3 cellular contexts compared by ENCODE assay signal in genomic region chr4:146153964-146154536, GRCh38.
TF ChIP-seq lines count a peak whose summit lies in the region.

No MANE protein-coding gene starts in this region.

TF ChIP-seq in SK-N-SH treated with all-trans-retinoic acid at 6 μM for 48 hours, 23 proteins besides CTCF, POLR2A, EP300 and RAD21 (continued from another document):
- TF ChIP-seq BACH2 (CRISPR knock-in tag; IDR thresholded peaks at IDR 0.05; ENCODE audit: borderline replicate concordance), result no peak
- peak; percentile 54; the same call in 1 of the 2 replicates for TF ChIP-seq ISL1 (CRISPR knock-in tag; IDR thresholded peaks at IDR 0.05)

TF ChIP-seq in SK-N-SH, 30 proteins besides CTCF, POLR2A, EP300 and RAD21:
- TF ChIP-seq, protein P1, sequence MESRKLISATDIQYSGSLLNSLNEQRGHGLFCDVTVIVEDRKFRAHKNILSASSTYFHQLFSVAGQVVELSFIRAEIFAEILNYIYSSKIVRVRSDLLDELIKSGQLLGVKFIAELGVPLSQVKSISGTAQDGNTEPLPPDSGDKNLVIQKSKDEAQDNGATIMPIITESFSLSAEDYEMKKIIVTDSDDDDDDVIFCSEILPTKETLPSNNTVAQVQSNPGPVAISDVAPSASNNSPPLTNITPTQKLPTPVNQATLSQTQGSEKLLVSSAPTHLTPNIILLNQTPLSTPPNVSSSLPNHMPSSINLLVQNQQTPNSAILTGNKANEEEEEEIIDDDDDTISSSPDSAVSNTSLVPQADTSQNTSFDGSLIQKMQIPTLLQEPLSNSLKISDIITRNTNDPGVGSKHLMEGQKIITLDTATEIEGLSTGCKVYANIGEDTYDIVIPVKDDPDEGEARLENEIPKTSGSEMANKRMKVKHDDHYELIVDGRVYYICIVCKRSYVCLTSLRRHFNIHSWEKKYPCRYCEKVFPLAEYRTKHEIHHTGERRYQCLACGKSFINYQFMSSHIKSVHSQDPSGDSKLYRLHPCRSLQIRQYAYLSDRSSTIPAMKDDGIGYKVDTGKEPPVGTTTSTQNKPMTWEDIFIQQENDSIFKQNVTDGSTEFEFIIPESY (IDR thresholded peaks at IDR 0.05; ENCODE audit: borderline replicate concordance, low read depth), result no peak
- TF ChIP-seq TCF12 (IDR thresholded peaks at IDR 0.05), result no peak
- no peak for TF ChIP-seq IRF3 (IDR thresholded peaks at IDR 0.05; ENCODE audit: low read depth, low read length)
- no peak for TF ChIP-seq FOSL2 (IDR thresholded peaks at IDR 0.05; ENCODE audit: borderline replicate concordance, low read depth)
- TF ChIP-seq MXI1 (IDR thresholded peaks at IDR 0.05; ENCODE audit: low read depth, low read length), result no peak
- no peak for TF ChIP-seq RCOR1 (IDR thresholded peaks at IDR 0.05; ENCODE audit: low read length)
- no peak for TF ChIP-seq NRF1 (IDR thresholded peaks at IDR 0.05; ENCODE audit: low read depth, low read length)
- no peak for TF ChIP-seq RXRA (IDR thresholded peaks at IDR 0.05; ENCODE audit: borderline replicate concordance, low read depth)
- TF ChIP-seq FOXM1 (IDR thresholded peaks at IDR 0.05; ENCODE audit: low read depth), result no peak
- TF ChIP-seq TAF1 (IDR thresholded peaks at IDR 0.05; ENCODE audit: borderline replicate concordance, low read depth, low read length), result no peak
- TF ChIP-seq MEF2A (IDR thresholded peaks at IDR 0.05; ENCODE audit: borderline replicate concordance, low read depth), result no peak
- no peak for TF ChIP-seq FOXJ3 (CRISPR knock-in tag; IDR thresholded peaks at IDR 0.05)
- TF ChIP-seq YY1 (IDR thresholded peaks at IDR 0.05; ENCODE audit: low read depth), result no peak
- no peak for TF ChIP-seq SMC3 (IDR thresholded peaks at IDR 0.05; ENCODE audit: low read depth, low read length)
- no peak for TF ChIP-seq JUND (IDR thresholded peaks at IDR 0.05)
- TF ChIP-seq GATA2 (CRISPR knock-in tag; IDR thresholded peaks at IDR 0.05), result no peak
- no peak for TF ChIP-seq SIN3A (IDR thresholded peaks at IDR 0.05; ENCODE audit: borderline replicate concordance, low read depth, low read length)

TF ChIP-seq in GM12878, 131 proteins besides CTCF, POLR2A, EP300 and RAD21 (continued from another document):
- TF ChIP-seq ZSCAN29 (IDR thresholded peaks at IDR 0.05) (no peak), ZZZ3 (IDR thresholded peaks at IDR 0.05; ENCODE audit: control insufficient read depth, insufficient read length, low read depth) (no peak), RELB (IDR thresholded peaks at IDR 0.05; ENCODE audit: low read depth) (no peak), NR2F1 (conservative IDR thresholded peaks at IDR 0.05) (peak; percentile 54), RUNX3 (IDR thresholded peaks at IDR 0.05; ENCODE audit: low read length) (0 out of 2 replicates have a peak, but pooled peaks have one; percentile 11), CREB1 (IDR thresholded peaks at IDR 0.05; ENCODE audit: low read depth) (peak; percentile 38; the same call in 1 of the 2 replicates)
